In the genomic region with DNA sequence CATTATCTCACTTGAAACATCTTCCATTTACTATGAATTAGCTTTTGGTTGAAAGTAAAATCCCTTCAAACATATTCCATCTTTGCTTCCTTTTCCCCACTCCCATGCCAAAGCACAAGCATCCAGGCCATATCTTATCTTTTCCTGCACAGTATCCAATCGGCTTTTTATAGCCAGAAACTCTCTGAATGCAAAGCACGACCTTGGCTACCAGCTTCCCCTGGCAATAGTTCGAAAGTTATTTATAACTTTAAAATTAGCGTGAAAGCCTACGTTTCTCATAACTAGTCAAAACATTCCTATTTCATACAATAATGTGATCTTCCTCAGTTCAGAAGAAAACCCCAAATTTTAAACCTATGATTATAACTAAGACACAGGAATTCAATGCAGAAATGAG, we compare ENCODE assay signal across 25 cellular contexts. TPM values are rescaled to one million over a fixed set of nuclear protein-coding genes. Genes with fewer than 3 reads are reported as not detected.
A peak's percentile ranks its signal among the peaks of the same experiment; 100 is the strongest.
DNase-seq lines count a peak whose midpoint lies in the region; ATAC-seq, FAIRE-seq and TF ChIP-seq lines count a peak whose summit lies in the region.
"Had no signal": no experiment of that assay in that cellular context is flagged by ENCODE, and none has a peak within 500 bp of the region (broad histone marks: within the 10 kb centered on the region; RNA-seq: fewer than 3 reads in every experiment).

No MANE protein-coding gene starts in this region.

- RAD21 ChIA-PET in GM12878 (lab: Charles Lee; ENCODE audit: unreplicated experiment) = interaction anchor here (0.7 to 5.1 kb wide), 17 partner anchors 12 to 411 kb away, joined by 3 to 292 read pairs (median 3); no protein-coding TSS in a partner anchor

- TF ChIP-seq CTCF in GM13977 (IDR thresholded peaks at IDR 0.05; ENCODE audit: extremely low read depth, insufficient read depth, missing control alignments) = no peak
- TF ChIP-seq CTCF in GM12878 (IDR thresholded peaks at IDR 0.05 in 2 of 3, conservative IDR thresholded peaks at IDR 0.05 in 1 of 3; ENCODE audit: control insufficient read depth in 2 of 3, extremely low read depth in 1 of 3, insufficient read depth in 1 of 3, low read depth in 3 of 3, low read length in 3 of 3) = no peak
- TF ChIP-seq CTCF in right atrium auricular region (IDR thresholded peaks at IDR 0.05) = no peak
- TF ChIP-seq CTCF in sigmoid colon (IDR thresholded peaks at IDR 0.05) = no peak
- no peak for TF ChIP-seq CTCF in PC-9 (conservative IDR thresholded peaks at IDR 0.05)

- TF ChIP-seq RAD21 in GM12878 (IDR thresholded peaks at IDR 0.05; ENCODE audit: insufficient read depth, low read depth, low read length) = no peak

- no peak for TF ChIP-seq EP300 in GM12878 (IDR thresholded peaks at IDR 0.05; ENCODE audit: borderline replicate concordance in 1 of 2, control insufficient read depth in 1 of 2, low read depth in 2 of 2, low read length in 2 of 2)
- no peak for TF ChIP-seq EP300 in sigmoid colon (IDR thresholded peaks at IDR 0.05)

- SMC1A ChIA-PET in GM12878 (lab: Charles Lee; ENCODE audit: uncharacterized antibody, unreplicated experiment) = interaction anchor here (0.6 to 7.1 kb wide), 23 partner anchors 9 to 1160 kb away, joined by 3 to 448 read pairs (median 5); no protein-coding TSS in a partner anchor

- H3K36me3 Mint-ChIP-seq in T-helper 17 cell (ENCODE audit: low read depth) = peaks cover 9% of the 10 kb centered on the region
- H3K36me3 Mint-ChIP-seq: natural killer cell, type B pancreatic cell had no signal

- ATAC-seq in GM12878 (peak; percentile 32), T-helper 17 cell (no peak)
- ATAC-seq: A549, HepG2, natural killer cell had no signal

- peak; percentile 6 for DNase-seq in GM13977 (ENCODE audit: low spot score)
- no peak for DNase-seq in GM12878 (ENCODE audit: low read depth, low spot score)
- DNase-seq in right atrium auricular region (ENCODE audit: low spot score) = no peak
- no peak for DNase-seq in sigmoid colon
- no peak for DNase-seq in kidney tubule cell (ENCODE audit: low spot score)
- DNase-seq in PC-9 = no peak
- no peak for DNase-seq in SHP77 (lab: John Stamatoyannopoulos, UW)
- no peak for DNase-seq in T-helper 17 cell
- DNase-seq: activated CD4-positive, alpha-beta T cell treated with anti-CD3 and anti-CD28 coated beads, Interleukin-2, amount 50 U/mL, for 4 hours; activated naive CD4-positive, alpha-beta T cell treated with anti-CD3 and anti-CD28 coated beads, Interleukin-2, amount 50 U/mL, for 16 hours; activated T-cell treated with anti-CD3 and anti-CD28 coated beads, Interleukin-2, amount 50 U/mL, for 1 hour; cortex of kidney; natural killer cell; NCI-H1436; NCI-H2171 treated with DMSO at 0.1 percent for 48 hours; NCI-H774; stimulated activated CD4-positive, alpha-beta T cell treated with anti-CD3 and anti-CD28 coated beads, Interleukin-12 subunit alpha, Interleukin-12 subunit beta, amount 100 ng/mL, for 4 hours had no signal

- H3K9ac ChIP-seq in GM12878 (ENCODE audit: control insufficient read depth, insufficient read depth, low read length) = no peak overlapping the region

- H3K4me1 Mint-ChIP-seq in T-helper 17 cell = peaks cover 17% of the 10 kb centered on the region
- H3K4me1 Mint-ChIP-seq: natural killer cell had no signal

- no peak for TF ChIP-seq POLR2A in GM12878 (IDR thresholded peaks at IDR 0.05; ENCODE audit: low read depth, low read length)
- TF ChIP-seq POLR2A in sigmoid colon (IDR thresholded peaks at IDR 0.05) = no peak

- POLR2A ChIA-PET in GM12878 (lab: Charles Lee) = interaction anchor here (1.1 to 3.7 kb wide), 3 partner anchors 14 to 83 kb away, joined by 3 to 17 read pairs (median 3); no protein-coding TSS in a partner anchor
- POLR2A ChIA-PET in PC-9 (lab: Charles Lee; ENCODE audit: unreplicated experiment) = no interaction called here

- no peaks in the 10 kb centered on the region for H3K9me3 ChIP-seq in GM12878 (replicated peaks; ENCODE audit: control insufficient read depth, insufficient read depth, low read length)
- H3K9me3 ChIP-seq in right atrium auricular region = no peaks in the 10 kb centered on the region
- no peaks in the 10 kb centered on the region for H3K9me3 ChIP-seq in sigmoid colon
- no peaks in the 10 kb centered on the region for H3K9me3 ChIP-seq in PC-9 (ENCODE audit: insufficient read depth, low read depth)
- no peaks in the 10 kb centered on the region for H3K9me3 ChIP-seq in T-helper 17 cell (ENCODE audit: control insufficient read depth, low read length, poor library complexity, severe bottlenecking)
- H3K9me3 ChIP-seq: A549 had no signal

- H3F3A ChIP-seq in PC-9 (ENCODE audit: insufficient read depth, low read depth) = no peaks in the 10 kb centered on the region

- intact Hi-C loops in GM12878 (cut with micrococcal nuclease; ENCODE audit: unreplicated experiment) = no loop called here
- intact Hi-C loops in sigmoid colon (cut with DNase I) = loop anchor here (2.0 to 10.0 kb wide), 2 partner anchors 29 to 69 kb away; no protein-coding TSS in a partner anchor
- intact Hi-C loops in PC-9 (cut with micrococcal nuclease; ENCODE audit: unreplicated experiment) = loop anchor here (5.0 kb wide), 1 partner anchor 607 kb away; no protein-coding TSS in a partner anchor

- H4K20me1 ChIP-seq in GM12878 (ENCODE audit: control insufficient read depth, insufficient read depth) = no peaks in the 10 kb centered on the region
- H4K20me1 ChIP-seq in PC-9 (ENCODE audit: insufficient read depth) = no peaks in the 10 kb centered on the region

- BruUV-seq in GM12878 (replicated peaks; lab: Mats Ljungman, UMichigan) (no TSS peak), PC-9 (replicated peaks; lab: Mats Ljungman, UMichigan) (no TSS peak)

- H3K27ac ChIP-seq in GM12878 (ENCODE audit: control insufficient read depth, insufficient read depth) (no peak overlapping the region), right atrium auricular region (peak overlapping the region; percentile 69 to 85), sigmoid colon (peak overlapping the region; percentile 44 to 76 (median 73)), PC-9 (no peak overlapping the region)
- H3K27ac ChIP-seq: A549 had no signal

- in situ Hi-C loops in GM13977 (cut with MboI; ENCODE audit: low pct_unique_long_range_greater_than_20kb, low sequenced_read_pairs, unreplicated experiment) = loop anchor here (5.0 kb wide), 1 partner anchor 82 kb away; no protein-coding TSS in a partner anchor
- in situ Hi-C loops in GM12878 (cut with MboI) = loop anchor here (5.0 kb wide), 1 partner anchor 82 kb away; no protein-coding TSS in a partner anchor

- H3K36me3 ChIP-seq in GM12878 (ENCODE audit: control insufficient read depth in 2 of 2, insufficient read depth in 2 of 2, low read length in 1 of 2) = no peaks in the 10 kb centered on the region
- H3K36me3 ChIP-seq in right atrium auricular region = no peaks in the 10 kb centered on the region
- H3K36me3 ChIP-seq in sigmoid colon = no peaks in the 10 kb centered on the region
- H3K36me3 ChIP-seq in PC-9 (ENCODE audit: low read depth) = no peaks in the 10 kb centered on the region

- H3K9me2 ChIP-seq in PC-9 (ENCODE audit: insufficient read depth) = no peaks in the 10 kb centered on the region

- H3K4me3 ChIP-seq in GM12878 = no peak overlapping the region
- peak overlapping the region; percentile 39 to 42 for H3K4me3 ChIP-seq in right atrium auricular region
- peak overlapping the region; percentile 15 to 47 (median 36) for H3K4me3 ChIP-seq in sigmoid colon
- no peak overlapping the region for H3K4me3 ChIP-seq in PC-9
- H3K4me3 ChIP-seq: A549 had no signal

- H3K27me3 Mint-ChIP-seq in T-helper 17 cell = peaks cover 36% of the 10 kb centered on the region

- H3K27me3 ChIP-seq in GM12878 (replicated peaks in 1 of 2; ENCODE audit: control insufficient read depth in 2 of 2, insufficient read depth in 2 of 2, low read length in 1 of 2) = no peaks in the 10 kb centered on the region; a peak in 1 of 4 replicates
- H3K27me3 ChIP-seq in right atrium auricular region = no peaks in the 10 kb centered on the region
- H3K27me3 ChIP-seq in sigmoid colon = no peaks in the 10 kb centered on the region
- peaks cover 38% of the 10 kb centered on the region for H3K27me3 ChIP-seq in PC-9 (ENCODE audit: insufficient read depth, low read depth)

- no peak overlapping the region for H2AFZ ChIP-seq in GM12878 (ENCODE audit: control insufficient read depth, low read depth, low read length)
- H2AFZ ChIP-seq in PC-9 = no peak overlapping the region

- H3K4me3 Mint-ChIP-seq in T-helper 17 cell = no peak overlapping the region
- H3K4me3 Mint-ChIP-seq: natural killer cell, type B pancreatic cell had no signal

- H3K79me2 ChIP-seq in GM12878 (ENCODE audit: control insufficient read depth, insufficient read depth, low read length) = no peaks in the 10 kb centered on the region
- H3K79me2 ChIP-seq in PC-9 (ENCODE audit: low read depth) = no peaks in the 10 kb centered on the region

- peak overlapping the region; percentile 48; the same call in 1 of the 2 replicates for H3K4me2 ChIP-seq in GM12878 (ENCODE audit: control insufficient read depth, insufficient read depth)
- no peak overlapping the region for H3K4me2 ChIP-seq in PC-9
- H3K4me2 ChIP-seq: A549 had no signal

- WGBS in GM12878 (ENCODE audit: insufficient coverage, insufficient replicate concordance, low lambda C conversion rate, missing lambda C conversion rate) = 2% methylated on average over 5 of the region's 5 CpGs
- 7 to 27% methylated on average over 5 of the region's 5 CpGs for WGBS in sigmoid colon, 2 donors

- no peak overlapping the region for H3K27ac Mint-ChIP-seq in T-helper 17 cell
- H3K27ac Mint-ChIP-seq: natural killer cell, progenitor cell of endocrine pancreas, type B pancreatic cell had no signal

- FAIRE-seq in GM12878 (lab: Jason Lieb, UNC) = no peak
- FAIRE-seq: GM18507, HepG2, RCC 7860, TTC549 had no signal

- CTCF ChIA-PET in GM12878 (lab: Yijun Ruan, JAX) = interaction anchor here (0.7 to 6.6 kb wide), 15 partner anchors 9 to 666 kb away, joined by 3 to 573 read pairs (median 17); no protein-coding TSS in a partner anchor
- CTCF ChIA-PET in PC-9 (lab: Charles Lee) = no interaction called here

- 0 out of 2 replicates have a peak, but pooled peaks cover 3% of the 10 kb centered on the region for H3K4me1 ChIP-seq in GM12878 (ENCODE audit: control insufficient read depth, insufficient read depth, low read length)
- peaks cover 0 to 7% of the 10 kb centered on the region in 2 donors for H3K4me1 ChIP-seq in right atrium auricular region
- H3K4me1 ChIP-seq in sigmoid colon = peaks cover 0 to 32% (median 18%) of the 10 kb centered on the region in 4 donors
- no peaks in the 10 kb centered on the region for H3K4me1 ChIP-seq in PC-9 (replicated peaks; ENCODE audit: insufficient read depth)
- H3K4me1 ChIP-seq: A549 had no signal

RNA-seq across cellular contexts. Expression of a gene that starts 0.4 kb away (rescaled TPM):
- total RNA-seq in GM12878 (2013; cell fraction: nucleolus; rRNA removed) = 102 and 115 TPM in 2 replicates
- total RNA-seq in GM12878 (2014; rRNA removed) (0.51 and 0.87 TPM in 2 replicates), GM12878 (2014; rRNA removed; fragmentation: Illumina TruSeq; extraction: Trizol) (0.41 and 0.76 TPM in 2 replicates), GM12878 (2021) (0.13 and 0.43 TPM in 2 replicates), right atrium auricular region (10 to 100 TPM; 20.3 to 23.8 TPM), sigmoid colon (1 to 10 TPM; 1.5 to 4.6 (median 3.9) TPM), PC-9 (2021) (not detected in 2 replicates), T-helper 17 cell (1 to 10 TPM in 1 of 2 donors, not detected in 1; 1.6 TPM)
- not detected for polyA plus RNA-seq in GM12878 (2011; ENCODE audit: low read depth)
- polyA plus RNA-seq in GM12878 (2011; rRNA removed) (3.9 and 4.5 TPM in 2 replicates), GM12878 (2014; fragmentation: Illumina TruSeq; extraction: Trizol) (0.06 and 0.12 TPM in 2 replicates), GM12878 (2014; fragmentation: Nextera tagmentation; extraction: Ambion mirVana) (under 1 TPM in 1 of 2 experiments, not detected in 1; 0.15 TPM), GM12878 (2014; rRNA removed) (under 0.01 and 0.27 TPM in 2 replicates), GM12878 (2016; fragmentation: Nextera tagmentation; extraction: Ambion mirVana) (under 1 TPM in 1 of 2 experiments, not detected in 1; 0.30 TPM), sigmoid colon (under 1 TPM in 2 of 3 donors, not detected in 1; under 0.01 to 0.20 TPM)
- polyA plus RNA-seq in GM12878 (2011; cell fraction: cytosol; rRNA removed) = 1.5 and 1.7 TPM in 2 replicates
- 2.8 and 3.8 TPM in 2 replicates for polyA plus RNA-seq in GM12878 (2011; cell fraction: nucleus; rRNA removed)
- polyA plus RNA-seq in GM12878 (2012) = not detected in 2 replicates
- polyA minus RNA-seq in GM12878 (2011; rRNA and poly(A)+ RNA removed) = 11.8 and 19.2 TPM in 2 replicates
- polyA minus RNA-seq in GM12878 (2011; cell fraction: cytosol; rRNA and poly(A)+ RNA removed) = 0.94 and 3.1 TPM in 2 replicates
- 25.8 and 30.3 TPM in 2 replicates for polyA minus RNA-seq in GM12878 (2011; cell fraction: nucleus; rRNA and poly(A)+ RNA removed)
- total RNA-seq: H4, HepG2, natural killer cell had no signal
- polyA plus RNA-seq: A549, HepG2 had no signal

Comparison
In these comparisons a context has a peak if more than half of its experiments do, and no peak if none do; other contexts are left out.
1. H3K27ac ChIP-seq: peak in right atrium auricular region (2 of 2) and sigmoid colon (4 of 4); none in GM12878 (single experiment) and PC-9 (single experiment).
2. H3K4me3 ChIP-seq: peak in right atrium auricular region (2 of 2) and sigmoid colon (4 of 4); none in GM12878 (single experiment) and PC-9 (single experiment).